1 cellular context compared by ENCODE assay signal in the genomic region with DNA sequence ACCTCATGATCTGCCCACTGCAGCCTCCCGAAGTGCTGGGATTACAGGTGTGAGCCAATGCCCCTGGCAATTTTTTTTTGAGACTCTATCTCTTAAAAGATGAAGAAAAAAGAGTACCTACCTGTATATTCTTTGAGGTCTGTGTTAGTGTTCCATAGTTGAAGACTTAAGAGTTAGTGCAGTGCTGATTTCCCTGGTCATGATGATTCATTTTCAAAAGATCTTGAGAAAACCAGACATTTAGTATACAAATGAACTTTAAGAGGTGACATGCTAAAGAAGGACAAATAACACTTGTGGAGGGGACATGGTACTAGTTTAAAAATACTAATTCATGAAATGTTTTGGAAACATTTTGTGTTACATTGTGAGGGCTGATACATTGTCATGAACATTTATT.
TF ChIP-seq lines count a peak whose summit lies in the region.

No MANE protein-coding gene starts in this region.

TF ChIP-seq in SK-N-SH treated with all-trans-retinoic acid at 6 μM for 48 hours, 23 proteins besides CTCF, POLR2A, EP300 and RAD21 (continued from another document):
- TF ChIP-seq, protein P1, sequence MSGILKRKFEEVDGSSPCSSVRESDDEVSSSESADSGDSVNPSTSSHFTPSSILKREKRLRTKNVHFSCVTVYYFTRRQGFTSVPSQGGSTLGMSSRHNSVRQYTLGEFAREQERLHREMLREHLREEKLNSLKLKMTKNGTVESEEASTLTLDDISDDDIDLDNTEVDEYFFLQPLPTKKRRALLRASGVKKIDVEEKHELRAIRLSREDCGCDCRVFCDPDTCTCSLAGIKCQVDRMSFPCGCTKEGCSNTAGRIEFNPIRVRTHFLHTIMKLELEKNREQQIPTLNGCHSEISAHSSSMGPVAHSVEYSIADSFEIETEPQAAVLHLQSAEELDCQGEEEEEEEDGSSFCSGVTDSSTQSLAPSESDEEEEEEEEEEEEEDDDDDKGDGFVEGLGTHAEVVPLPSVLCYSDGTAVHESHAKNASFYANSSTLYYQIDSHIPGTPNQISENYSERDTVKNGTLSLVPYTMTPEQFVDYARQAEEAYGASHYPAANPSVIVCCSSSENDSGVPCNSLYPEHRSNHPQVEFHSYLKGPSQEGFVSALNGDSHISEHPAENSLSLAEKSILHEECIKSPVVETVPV (CRISPR knock-in tag; IDR thresholded peaks at IDR 0.05), result no peak
- no peak for TF ChIP-seq RARB (CRISPR knock-in tag; IDR thresholded peaks at IDR 0.05)
- TF ChIP-seq, protein P2, sequence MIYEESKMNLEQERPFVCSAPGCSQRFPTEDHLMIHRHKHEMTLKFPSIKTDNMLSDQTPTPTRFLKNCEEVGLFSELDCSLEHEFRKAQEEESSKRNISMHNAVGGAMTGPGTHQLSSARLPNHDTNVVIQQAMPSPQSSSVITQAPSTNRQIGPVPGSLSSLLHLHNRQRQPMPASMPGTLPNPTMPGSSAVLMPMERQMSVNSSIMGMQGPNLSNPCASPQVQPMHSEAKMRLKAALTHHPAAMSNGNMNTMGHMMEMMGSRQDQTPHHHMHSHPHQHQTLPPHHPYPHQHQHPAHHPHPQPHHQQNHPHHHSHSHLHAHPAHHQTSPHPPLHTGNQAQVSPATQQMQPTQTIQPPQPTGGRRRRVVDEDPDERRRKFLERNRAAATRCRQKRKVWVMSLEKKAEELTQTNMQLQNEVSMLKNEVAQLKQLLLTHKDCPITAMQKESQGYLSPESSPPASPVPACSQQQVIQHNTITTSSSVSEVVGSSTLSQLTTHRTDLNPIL (CRISPR knock-in tag; IDR thresholded peaks at IDR 0.05; ENCODE audit: low read depth), result no peak
- TF ChIP-seq PPARA (CRISPR knock-in tag; IDR thresholded peaks at IDR 0.05; ENCODE audit: borderline replicate concordance), result no peak
- no peak for TF ChIP-seq BACH2 (CRISPR knock-in tag; IDR thresholded peaks at IDR 0.05; ENCODE audit: borderline replicate concordance)
- no peak for TF ChIP-seq OSR1 (CRISPR knock-in tag; IDR thresholded peaks at IDR 0.05)
- TF ChIP-seq SNAI2 (CRISPR knock-in tag; IDR thresholded peaks at IDR 0.05), result no peak
